ENCODE assay signal across 8 cellular contexts in the genomic region with DNA sequence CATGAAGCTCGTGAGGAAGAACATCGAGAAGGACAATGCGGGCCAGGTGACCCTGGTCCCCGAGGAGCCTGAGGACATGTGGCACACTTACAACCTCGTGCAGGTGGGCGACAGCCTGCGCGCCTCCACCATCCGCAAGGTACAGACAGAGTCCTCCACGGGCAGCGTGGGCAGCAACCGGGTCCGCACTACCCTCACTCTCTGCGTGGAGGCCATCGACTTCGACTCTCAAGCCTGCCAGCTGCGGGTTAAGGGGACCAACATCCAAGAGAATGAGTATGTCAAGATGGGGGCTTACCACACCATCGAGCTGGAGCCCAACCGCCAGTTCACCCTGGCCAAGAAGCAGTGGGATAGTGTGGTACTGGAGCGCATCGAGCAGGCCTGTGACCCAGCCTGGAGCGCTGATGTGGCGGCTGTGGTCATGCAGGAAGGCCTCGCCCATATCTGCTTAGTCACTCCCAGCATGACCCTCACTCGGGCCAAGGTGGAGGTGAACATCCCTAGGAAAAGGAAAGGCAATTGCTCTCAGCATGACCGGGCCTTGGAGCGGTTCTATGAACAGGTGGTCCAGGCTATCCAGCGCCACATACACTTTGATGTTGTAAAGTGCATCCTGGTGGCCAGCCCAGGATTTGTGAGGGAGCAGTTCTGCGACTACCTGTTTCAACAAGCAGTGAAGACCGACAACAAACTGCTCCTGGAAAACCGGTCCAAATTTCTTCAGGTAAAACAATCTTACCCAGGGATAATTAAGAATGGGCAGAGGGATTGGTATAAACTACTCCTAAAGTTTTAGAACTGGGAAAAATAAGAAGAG. TPM values are rescaled to one million over a fixed set of nuclear protein-coding genes. Genes with fewer than 3 reads are reported as not detected.
DNase-seq lines count a peak whose midpoint lies in the region; ATAC-seq and TF ChIP-seq lines count a peak whose summit lies in the region.

No MANE protein-coding gene starts in this region.

- peaks cover 5% of the 10 kb centered on the region for H3K79me1 ChIP-seq in mesendoderm (ENCODE audit: low read length)

- peak overlapping the region; percentile 57 for H3K23ac ChIP-seq in mesendoderm (ENCODE audit: low read length)

- H3K4ac ChIP-seq in mesendoderm (ENCODE audit: low read depth, low read length), result peak overlapping the region; percentile 61

- peak overlapping the region; percentile 97 for H3K56ac ChIP-seq in mesendoderm (ENCODE audit: low read length)

- no peak overlapping the region for H2BK15ac ChIP-seq in mesendoderm (replicated peaks; ENCODE audit: low read depth)

- H3K4me1 ChIP-seq in endocrine pancreas (ENCODE audit: control insufficient read depth, insufficient read depth, low read length), result peaks cover 13% of the 10 kb centered on the region
- peaks cover 5% of the 10 kb centered on the region for H3K4me1 ChIP-seq in mesendoderm (ENCODE audit: control insufficient read depth, low read depth, low read length)

- ATAC-seq in GM18502 (IDR thresholded peaks at IDR 0.05; ENCODE audit: poor library complexity, unreplicated experiment) (peak; percentile 47), HG02885 (IDR thresholded peaks at IDR 0.05; ENCODE audit: poor library complexity, unreplicated experiment) (peak; percentile 47)

- H3K9me3 ChIP-seq in endocrine pancreas (ENCODE audit: control insufficient read depth, low read length), result no peaks in the 10 kb centered on the region

- H2AK5ac ChIP-seq in mesendoderm (ENCODE audit: low read length), result no peak overlapping the region

- H2BK5ac ChIP-seq in mesendoderm (ENCODE audit: low read length), result peak overlapping the region; percentile 89

- H4K5ac ChIP-seq in mesendoderm (ENCODE audit: low read length), result no peak overlapping the region

- H3K27me3 ChIP-seq in endocrine pancreas (ENCODE audit: control insufficient read depth, insufficient read depth, low read length) (no peaks in the 10 kb centered on the region), mesendoderm (ENCODE audit: insufficient read depth, low read length, poor library complexity) (no peaks in the 10 kb centered on the region)

- H2BK120ac ChIP-seq in mesendoderm (ENCODE audit: low read depth, low read length), result no peak overlapping the region

- H3K4me3 ChIP-seq in endocrine pancreas (ENCODE audit: control insufficient read depth, insufficient read depth, low read length), result peak overlapping the region; percentile 77
- H3K4me3 ChIP-seq in mesendoderm (ENCODE audit: low read length), result peak overlapping the region; percentile 75

- peak; percentile 54 for DNase-seq in NCI-H226
- DNase-seq in activated CD8-positive, alpha-beta memory T cell treated with anti-CD3 and anti-CD28 coated beads, Interleukin-2, amount 50 U/mL, for 48 hours, result peak; percentile 79
- peak; percentile 89 for DNase-seq in mesendoderm
- DNase-seq in stimulated activated CD8-positive, alpha-beta memory T cell treated with anti-CD3 and anti-CD28 coated beads, Interleukin-2, amount 100 ng/mL, for 48 hours (ENCODE audit: low read depth in 2 of 2), result peak; percentile 41 to 47

- H4K8ac ChIP-seq in mesendoderm (ENCODE audit: low read depth, low read length), result no peak overlapping the region

- no peak for TF ChIP-seq CTCF in 22Rv1 (IDR thresholded peaks at IDR 0.05)

- H3K9ac ChIP-seq in endocrine pancreas (ENCODE audit: control insufficient read depth, insufficient read depth, low read length) (peak overlapping the region; percentile 56), mesendoderm (ENCODE audit: low read length) (peak overlapping the region; percentile 94)

- H3K18ac ChIP-seq in mesendoderm (ENCODE audit: low read length), result peak overlapping the region; percentile 12

- H3K27ac ChIP-seq in 22Rv1, result peak overlapping the region; percentile 93
- H3K27ac ChIP-seq in mesendoderm (ENCODE audit: low read depth, low read length), result peak overlapping the region; percentile 93

- H3K79me2 ChIP-seq in mesendoderm (ENCODE audit: control insufficient read depth, insufficient read depth, low read length), result peaks cover 28% of the 10 kb centered on the region

- peak overlapping the region; percentile 91 for H3K4me2 ChIP-seq in mesendoderm (ENCODE audit: low read length)

- whole genome bisulfite sequencing in mesendoderm (ENCODE audit: extremely low coverage, insufficient coverage, low lambda C conversion rate), result no CpG with 5 or more reads among the region's 31 CpGs

- no peaks in the 10 kb centered on the region for H3K36me3 ChIP-seq in endocrine pancreas (ENCODE audit: control insufficient read depth, insufficient read depth, low read length)
- H3K36me3 ChIP-seq in mesendoderm (ENCODE audit: control insufficient read depth, insufficient read depth, low read length), result no peaks in the 10 kb centered on the region

RNA-seq across cellular contexts. Expression of gene ITGA1, which starts 12.9 kb away (rescaled TPM):
- polyA plus RNA-seq in mesendoderm (2013, experiment 1 of 2), result 3.5 TPM
- polyA plus RNA-seq in mesendoderm (2013, experiment 2 of 2), result 4.2 TPM

RNA-seq across cellular contexts. Expression of gene PELO, which starts 12.9 kb away (rescaled TPM):
- 13.0 TPM for polyA plus RNA-seq in mesendoderm (2013, experiment 1 of 2)
- polyA plus RNA-seq in mesendoderm (2013, experiment 2 of 2), result 13.1 TPM

Comparison
In these comparisons a context has a peak if more than half of its experiments do, and no peak if none do; other contexts are left out.
1. Peak in every context shown above with its lines: DNase-seq, ATAC-seq, H3K4me3 ChIP-seq and H3K27ac ChIP-seq.